1 cellular context compared by ENCODE assay signal in the genomic region with DNA sequence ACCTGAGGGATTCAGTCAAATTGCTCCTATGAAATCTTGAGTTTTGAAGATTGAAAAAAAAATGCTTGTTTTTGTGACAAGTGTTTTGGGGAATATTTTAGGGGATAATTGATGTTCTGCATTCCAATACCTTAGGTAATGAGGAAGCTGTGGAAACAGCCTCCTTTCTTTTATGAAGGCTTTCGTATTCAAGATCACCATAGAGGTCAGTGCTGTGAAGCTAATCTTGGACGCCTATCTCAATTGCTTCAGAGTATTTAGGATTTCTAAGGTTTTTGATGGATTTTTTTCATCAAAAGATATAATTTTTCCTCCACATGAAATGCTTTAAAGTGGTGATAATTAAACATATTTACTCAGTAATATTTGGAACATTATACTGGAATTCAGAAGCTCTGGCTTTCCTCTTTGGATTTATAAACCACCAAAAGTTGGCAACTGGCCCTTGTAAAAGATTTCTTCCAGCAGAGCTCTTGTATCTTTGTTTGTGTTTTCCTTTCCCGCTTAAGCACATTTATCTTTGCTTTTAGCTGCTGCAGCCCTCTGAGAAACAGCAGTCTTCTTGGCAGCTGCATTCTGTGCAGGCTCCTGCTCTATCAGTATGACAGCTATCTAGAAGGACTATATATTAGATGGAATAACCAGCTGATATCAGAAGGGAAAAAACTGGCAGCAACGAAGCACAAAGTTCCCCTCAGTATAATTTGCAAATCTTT.
TF ChIP-seq lines count a peak whose summit lies in the region.

No MANE protein-coding gene starts in this region.

TF ChIP-seq in GM23338, 12 proteins besides CTCF, POLR2A, EP300 and RAD21:
- TF ChIP-seq, protein P1, sequence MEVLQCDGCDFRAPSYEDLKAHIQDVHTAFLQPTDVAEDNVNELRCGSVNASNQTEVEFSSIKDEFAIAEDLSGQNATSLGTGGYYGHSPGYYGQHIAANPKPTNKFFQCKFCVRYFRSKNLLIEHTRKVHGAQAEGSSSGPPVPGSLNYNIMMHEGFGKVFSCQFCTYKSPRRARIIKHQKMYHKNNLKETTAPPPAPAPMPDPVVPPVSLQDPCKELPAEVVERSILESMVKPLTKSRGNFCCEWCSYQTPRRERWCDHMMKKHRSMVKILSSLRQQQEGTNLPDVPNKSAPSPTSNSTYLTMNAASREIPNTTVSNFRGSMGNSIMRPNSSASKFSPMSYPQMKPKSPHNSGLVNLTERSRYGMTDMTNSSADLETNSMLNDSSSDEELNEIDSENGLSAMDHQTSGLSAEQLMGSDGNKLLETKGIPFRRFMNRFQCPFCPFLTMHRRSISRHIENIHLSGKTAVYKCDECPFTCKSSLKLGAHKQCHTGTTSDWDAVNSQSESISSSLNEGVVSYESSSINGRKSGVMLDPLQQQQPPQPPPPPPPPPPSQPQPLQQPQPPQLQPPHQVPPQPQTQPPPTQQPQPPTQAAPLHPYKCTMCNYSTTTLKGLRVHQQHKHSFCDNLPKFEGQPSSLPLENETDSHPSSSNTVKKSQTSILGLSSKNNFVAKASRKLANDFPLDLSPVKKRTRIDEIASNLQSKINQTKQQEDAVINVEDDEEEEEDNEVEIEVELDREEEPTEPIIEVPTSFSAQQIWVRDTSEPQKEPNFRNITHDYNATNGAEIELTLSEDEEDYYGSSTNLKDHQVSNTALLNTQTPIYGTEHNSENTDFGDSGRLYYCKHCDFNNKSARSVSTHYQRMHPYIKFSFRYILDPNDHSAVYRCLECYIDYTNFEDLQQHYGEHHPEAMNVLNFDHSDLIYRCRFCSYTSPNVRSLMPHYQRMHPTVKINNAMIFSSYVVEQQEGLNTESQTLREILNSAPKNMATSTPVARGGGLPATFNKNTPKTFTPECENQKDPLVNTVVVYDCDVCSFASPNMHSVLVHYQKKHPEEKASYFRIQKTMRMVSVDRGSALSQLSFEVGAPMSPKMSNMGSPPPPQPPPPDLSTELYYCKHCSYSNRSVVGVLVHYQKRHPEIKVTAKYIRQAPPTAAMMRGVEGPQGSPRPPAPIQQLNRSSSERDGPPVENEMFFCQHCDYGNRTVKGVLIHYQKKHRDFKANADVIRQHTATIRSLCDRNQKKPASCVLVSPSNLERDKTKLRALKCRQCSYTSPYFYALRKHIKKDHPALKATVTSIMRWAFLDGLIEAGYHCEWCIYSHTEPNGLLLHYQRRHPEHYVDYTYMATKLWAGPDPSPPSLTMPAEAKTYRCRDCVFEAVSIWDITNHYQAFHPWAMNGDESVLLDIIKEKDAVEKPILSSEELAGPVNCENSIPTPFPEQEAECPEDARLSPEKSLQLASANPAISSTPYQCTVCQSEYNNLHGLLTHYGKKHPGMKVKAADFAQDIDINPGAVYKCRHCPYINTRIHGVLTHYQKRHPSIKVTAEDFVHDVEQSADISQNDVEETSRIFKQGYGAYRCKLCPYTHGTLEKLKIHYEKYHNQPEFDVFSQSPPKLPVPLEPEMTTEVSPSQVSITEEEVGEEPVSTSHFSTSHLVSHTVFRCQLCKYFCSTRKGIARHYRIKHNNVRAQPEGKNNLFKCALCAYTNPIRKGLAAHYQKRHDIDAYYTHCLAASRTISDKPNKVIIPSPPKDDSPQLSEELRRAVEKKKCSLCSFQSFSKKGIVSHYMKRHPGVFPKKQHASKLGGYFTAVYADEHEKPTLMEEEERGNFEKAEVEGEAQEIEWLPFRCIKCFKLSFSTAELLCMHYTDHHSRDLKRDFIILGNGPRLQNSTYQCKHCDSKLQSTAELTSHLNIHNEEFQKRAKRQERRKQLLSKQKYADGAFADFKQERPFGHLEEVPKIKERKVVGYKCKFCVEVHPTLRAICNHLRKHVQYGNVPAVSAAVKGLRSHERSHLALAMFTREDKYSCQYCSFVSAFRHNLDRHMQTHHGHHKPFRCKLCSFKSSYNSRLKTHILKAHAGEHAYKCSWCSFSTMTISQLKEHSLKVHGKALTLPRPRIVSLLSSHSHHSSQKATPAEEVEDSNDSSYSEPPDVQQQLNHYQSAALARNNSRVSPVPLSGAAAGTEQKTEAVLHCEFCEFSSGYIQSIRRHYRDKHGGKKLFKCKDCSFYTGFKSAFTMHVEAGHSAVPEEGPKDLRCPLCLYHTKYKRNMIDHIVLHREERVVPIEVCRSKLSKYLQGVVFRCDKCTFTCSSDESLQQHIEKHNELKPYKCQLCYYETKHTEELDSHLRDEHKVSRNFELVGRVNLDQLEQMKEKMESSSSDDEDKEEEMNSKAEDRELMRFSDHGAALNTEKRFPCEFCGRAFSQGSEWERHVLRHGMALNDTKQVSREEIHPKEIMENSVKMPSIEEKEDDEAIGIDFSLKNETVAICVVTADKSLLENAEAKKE (CRISPR knock-in tag; IDR thresholded peaks at IDR 0.05) = no peak
- TF ChIP-seq ETS1 (IDR thresholded peaks at IDR 0.05) (no peak), POLR2AphosphoS5 (IDR thresholded peaks at IDR 0.05; ENCODE audit: low read depth) (no peak), ZNF114 (CRISPR knock-in tag; IDR thresholded peaks at IDR 0.05) (no peak), CREB1 (CRISPR knock-in tag; IDR thresholded peaks at IDR 0.05; ENCODE audit: low read depth) (no peak), REST (IDR thresholded peaks at IDR 0.05; ENCODE audit: unreplicated experiment) (no peak), JUNB (IDR thresholded peaks at IDR 0.05; ENCODE audit: unreplicated experiment) (no peak), STAT1 (IDR thresholded peaks at IDR 0.05; ENCODE audit: unreplicated experiment) (no peak), EZH2 (IDR thresholded peaks at IDR 0.05; ENCODE audit: low read depth, unreplicated experiment) (no peak), ZNF331 (CRISPR knock-in tag; IDR thresholded peaks at IDR 0.05; ENCODE audit: low read depth) (no peak), EZH2phosphoT487 (IDR thresholded peaks at IDR 0.05; ENCODE audit: unreplicated experiment) (no peak), NANOG (IDR thresholded peaks at IDR 0.05; ENCODE audit: borderline replicate concordance) (no peak)
TF ChIP-seq in GM23338: peak in this region for 0.
